Comparison of ENCODE assay signal across 1 cellular context in genomic region chr1:121558034-121558433, GRCh38.
TF ChIP-seq lines count a peak whose summit lies in the region.

No MANE protein-coding gene starts in this region.

TF ChIP-seq in K562, 482 proteins besides CTCF, POLR2A, EP300 and RAD21:
- peak; percentile 62 for TF ChIP-seq ZNF512 (tag; IDR thresholded peaks at IDR 0.05)
